Comparison of ENCODE assay signal across 6 cellular contexts in genomic region chr15:50494547-50494946, GRCh38. TPM values are rescaled to one million over a fixed set of nuclear protein-coding genes. Genes with fewer than 3 reads are reported as not detected.
"Had no signal": no experiment of that assay in that cellular context is flagged by ENCODE, and none has a peak within 500 bp of the region (broad histone marks: within the 10 kb centered on the region; RNA-seq: fewer than 3 reads in every experiment).

No MANE protein-coding gene starts in this region.

RNA-seq across cellular contexts. Expression of gene USP50, which starts 51.9 kb away (rescaled TPM):
- total RNA-seq: GM23248, GM23338, H1, H4, H7, H9 had no signal
- polyA plus RNA-seq: H1 had no signal
